Comparison of ENCODE assay signal across 32 cellular contexts in genomic region chr11:1011320-1011698, GRCh38. TPM values are rescaled to one million over a fixed set of nuclear protein-coding genes. Genes with fewer than 3 reads are reported as not detected.
"Had no signal": no experiment of that assay in that cellular context is flagged by ENCODE, and none has a peak within 500 bp of the region (broad histone marks: within the 10 kb centered on the region; RNA-seq: fewer than 3 reads in every experiment).

No MANE protein-coding gene starts in this region.

- H3K4me1 ChIP-seq: adrenal gland, breast epithelium had no signal

- H3K4me1 Mint-ChIP-seq: activated B cell treated with CpG ODN at 0.5 μM for 24 hours; activated CD4-positive, alpha-beta T cell treated with anti-CD3 and anti-CD28 coated beads, Interleukin-2, amount 10 ng/mL, durations not matched to agents 24 days and 14 days; activated naive CD8-positive, alpha-beta T cell treated with anti-CD3 and anti-CD28 coated beads, Interleukin-2, amount 10 ng/mL, durations not matched to agents 7 days and 5 days had no signal

- H3K27ac Mint-ChIP-seq: activated B cell treated with CpG ODN at 0.5 μM for 24 hours; activated CD4-positive, alpha-beta T cell treated with anti-CD3 and anti-CD28 coated beads, Interleukin-2, amount 10 ng/mL, durations not matched to agents 24 days and 14 days; activated naive CD8-positive, alpha-beta T cell treated with anti-CD3 and anti-CD28 coated beads, Interleukin-2, amount 10 ng/mL, durations not matched to agents 7 days and 5 days; activated T-helper 2 cell treated with anti-CD3 and anti-CD28 coated beads, Interferon-gamma antibody, Interleukin-2, Interleukin-4, amounts not matched to agents 10 μg/mL and 5 μg/mL and 100 μg/mL, durations not matched to agents 14 hours and 24 hours and 36 hours; T-cell had no signal

- H3K9me3 Mint-ChIP-seq: activated B cell treated with CpG ODN at 0.5 μM for 24 hours; activated naive CD8-positive, alpha-beta T cell treated with anti-CD3 and anti-CD28 coated beads, Interleukin-2, amount 10 ng/mL, durations not matched to agents 7 days and 5 days; activated T-cell treated with anti-CD3 and anti-CD28 coated beads, Interleukin-2, amount 50 U/mL, for 72 hours; T-cell had no signal

- H3K27me3 ChIP-seq: adrenal gland, breast epithelium had no signal

- H3K4me3 ChIP-seq: adrenal gland, breast epithelium, K562, SK-N-MC had no signal

- H3K4me3 Mint-ChIP-seq: activated B cell treated with CpG ODN at 0.5 μM for 24 hours; activated CD4-positive, alpha-beta T cell treated with anti-CD3 and anti-CD28 coated beads, Interleukin-2, amount 10 ng/mL, durations not matched to agents 24 days and 14 days; activated naive CD8-positive, alpha-beta T cell treated with anti-CD3 and anti-CD28 coated beads, Interleukin-2, amount 10 ng/mL, durations not matched to agents 7 days and 5 days; activated T-cell treated with anti-CD3 and anti-CD28 coated beads, Interleukin-2, amount 50 U/mL, for 72 hours; T-cell had no signal

- H3K27ac ChIP-seq: adrenal gland, breast epithelium, SK-N-MC had no signal

- H3K9me3 ChIP-seq: adrenal gland, breast epithelium had no signal

- ATAC-seq: activated T-cell treated with anti-CD3 and anti-CD28 coated beads, Interleukin-2, amount 50 U/mL, for 72 hours; K562; Panc1; Right ventricle myocardium inferior; T-cell had no signal

- DNase-seq: activated B cell treated with CpG ODN at 0.5 μM for 24 hours; activated CD4-positive, alpha-beta T cell treated with anti-CD3 and anti-CD28 coated beads for 1 hour; activated CD4-positive, alpha-beta T cell treated with anti-CD3 and anti-CD28 coated beads, Interleukin-2, amount 10 ng/mL, durations not matched to agents 24 days and 14 days; activated CD4-positive, alpha-beta T cell treated with anti-CD3 and anti-CD28 coated beads, Interleukin-2, amount 50 U/mL, for 48 hours; activated CD8-positive, alpha-beta memory T cell treated with anti-CD3 and anti-CD28 coated beads for 24 hours; activated naive CD4-positive, alpha-beta T cell treated with anti-CD3 and anti-CD28 coated beads, Interleukin-2, amount 50 U/mL, for 16 hours; activated naive CD8-positive, alpha-beta T cell treated with anti-CD3 and anti-CD28 coated beads, Interleukin-2, amount 10 ng/mL, durations not matched to agents 7 days and 5 days; activated T-cell treated with anti-CD3 and anti-CD28 coated beads, Interleukin-2, amount 50 U/mL, for 72 hours; adrenal gland; anterior cingulate cortex; caudate nucleus; Karpas-422; MM.1S; NCI-H1105; NCI-H146; NCI-H446; NCI-H526; NCI-H774; NK-92 treated with Interleukin-12 subunit alpha and Interleukin-12 subunit beta, amount 100 ng/mL, for 24 hours; OCI-M1; RPMI8226; T-cell; T-helper 2 cell; T1000 had no signal

- FAIRE-seq: K562, TTC549 had no signal

- H3K27me3 Mint-ChIP-seq: activated B cell treated with CpG ODN at 0.5 μM for 24 hours; activated CD4-positive, alpha-beta T cell treated with anti-CD3 and anti-CD28 coated beads, Interleukin-2, amount 10 ng/mL, durations not matched to agents 24 days and 14 days; activated naive CD8-positive, alpha-beta T cell treated with anti-CD3 and anti-CD28 coated beads, Interleukin-2, amount 10 ng/mL, durations not matched to agents 7 days and 5 days; T-cell had no signal

RNA-seq across cellular contexts. Expression of gene MUC6, which starts 25.2 kb away (rescaled TPM):
- total RNA-seq: activated B cell treated with CpG ODN at 0.5 μM for 24 hours; activated CD4-positive, alpha-beta T cell treated with anti-CD3 and anti-CD28 coated beads, Interleukin-2, amount 10 ng/mL, durations not matched to agents 24 days and 14 days; activated naive CD8-positive, alpha-beta T cell treated with anti-CD3 and anti-CD28 coated beads, Interleukin-2, amount 10 ng/mL, durations not matched to agents 7 days and 5 days; activated T-cell treated with anti-CD3 and anti-CD28 coated beads, Interleukin-2, amount 50 U/mL, for 72 hours; activated T-helper 2 cell treated with anti-CD3 and anti-CD28 coated beads, Interferon-gamma antibody, Interleukin-2, Interleukin-4, amounts not matched to agents 10 μg/mL and 5 μg/mL and 100 μg/mL, durations not matched to agents 14 hours and 24 hours and 36 hours; chondrocyte; K562; Right ventricle myocardium inferior had no signal
- polyA plus RNA-seq: K562 had no signal
